In genomic region chr1:15000671-15001070, GRCh38 we compare ENCODE assay signal across 21 cellular contexts.
A peak's percentile ranks its signal among the peaks of the same experiment; 100 is the strongest.
DNase-seq lines count a peak whose midpoint lies in the region; TF ChIP-seq lines count a peak whose summit lies in the region.
"Had no signal": no experiment of that assay in that cellular context is flagged by ENCODE, and none has a peak within 500 bp of the region (broad histone marks: within the 10 kb centered on the region; RNA-seq: fewer than 3 reads in every experiment).

No MANE protein-coding gene starts in this region.

- peak; percentile 55 for DNase-seq in MCF 10A (ENCODE audit: unreplicated experiment)
- no peak for DNase-seq in breast epithelium (ENCODE audit: low spot score in 2 of 2)
- no peak for DNase-seq in mesenchymal stem cell
- no peak for DNase-seq in AG08396 (ENCODE audit: low spot score)
- no peak for DNase-seq in ecto neural progenitor cell (ENCODE audit: low spot score)
- DNase-seq: AML-193; BE2C; CD4-positive, alpha-beta T cell; CD8-positive, alpha-beta memory T cell; DMS 273 treated with DMSO at 0.1 percent for 48 hours; DMS79; EL; GDM1; GM23248; H9; HFFc6 had no signal

- H3K18ac ChIP-seq in mesenchymal stem cell (ENCODE audit: low read depth in 1 of 2, low read length in 2 of 2) = no peak overlapping the region

- H3K36me3 ChIP-seq in breast epithelium (no peaks in the 10 kb centered on the region), HEK293 (ENCODE audit: control insufficient read depth in 2 of 2, insufficient read depth in 1 of 2, low read length in 2 of 2) (no peaks in the 10 kb centered on the region), mesenchymal stem cell (ENCODE audit: control insufficient read depth in 1 of 2, insufficient read depth in 2 of 2, low read depth in 1 of 2, low read length in 2 of 2) (peaks cover 0 to 5% of the 10 kb centered on the region in 2 experiments)
- H3K36me3 ChIP-seq: BE2C; BLaER1 treated with 17β-estradiol and CSF1 and Interleukin-3, amounts not matched to agents 10 nM and 100 nM had no signal

- no peak overlapping the region for H2AFZ ChIP-seq in mesenchymal stem cell (ENCODE audit: low read depth, low read length)
- H2AFZ ChIP-seq: GM23248 had no signal

- H4K91ac ChIP-seq in mesenchymal stem cell (ENCODE audit: low read length) = no peak overlapping the region

- WGBS in mesenchymal stem cell = 93% methylated on average over 9 of the region's 9 CpGs

- intact Hi-C loops in MCF 10A (cut with micrococcal nuclease) (no loop called here), breast epithelium (cut with DNase I; ENCODE audit: low total_unique reads) (no loop called here)

- CTCF ChIA-PET in MCF 10A (lab: Yijun Ruan, JAX) = interaction anchor here (0.6 kb wide), 1 partner anchor 53 kb away, joined by 3 read pairs; no protein-coding TSS in a partner anchor
- CTCF ChIA-PET in HEK293 (lab: Yijun Ruan, JAX) = no interaction called here

- H3K27ac Mint-ChIP-seq in MCF 10A (ENCODE audit: low read depth, unreplicated experiment) = no peak overlapping the region
- H3K27ac Mint-ChIP-seq: CD14-positive monocyte; CD4-positive, alpha-beta T cell; CD8-positive, alpha-beta memory T cell; HFFc6 had no signal

- H3K4me1 ChIP-seq in breast epithelium (no peaks in the 10 kb centered on the region), HEK293 (ENCODE audit: control insufficient read depth, insufficient read depth, low read length) (no peaks in the 10 kb centered on the region), mesenchymal stem cell (ENCODE audit: control insufficient read depth, insufficient read depth, low read depth, low read length) (peaks cover 50% of the 10 kb centered on the region)
- H3K4me1 ChIP-seq: BE2C had no signal

- no peak overlapping the region for H2BK5ac ChIP-seq in mesenchymal stem cell (ENCODE audit: low read depth, low read length, poor library complexity, severe bottlenecking)

- H3K27ac ChIP-seq in breast epithelium (no peak overlapping the region), HEK293 (ENCODE audit: extremely low read depth, low read depth, low read length) (no peak overlapping the region), mesenchymal stem cell (ENCODE audit: low read length, poor library complexity, severe bottlenecking) (no peak overlapping the region)
- H3K27ac ChIP-seq: 22Rv1, GM23248 had no signal

- H3K4me3 Mint-ChIP-seq in MCF 10A (ENCODE audit: unreplicated experiment) = no peak overlapping the region
- H3K4me3 Mint-ChIP-seq: CD14-positive monocyte; CD4-positive, alpha-beta T cell; CD8-positive, alpha-beta memory T cell; H9; HFFc6 had no signal

- H3K4me1 Mint-ChIP-seq in MCF 10A (ENCODE audit: insufficient read depth, unreplicated experiment) = peaks cover 18% of the 10 kb centered on the region
- H3K4me1 Mint-ChIP-seq: CD8-positive, alpha-beta memory T cell had no signal

- TF ChIP-seq CTCF in MCF 10A (IDR thresholded peaks at IDR 0.05; ENCODE audit: unreplicated experiment) (no peak), breast epithelium (IDR thresholded peaks at IDR 0.05) (no peak), HEK293 (tag by site-specific recombination; IDR thresholded peaks at IDR 0.05) (no peak)

- no peak overlapping the region for H3K23ac ChIP-seq in mesenchymal stem cell (ENCODE audit: low read length in 2 of 2)

- H3K9me3 ChIP-seq in breast epithelium (no peaks in the 10 kb centered on the region), HEK293 (ENCODE audit: control insufficient read depth, insufficient read depth, low read depth, low read length) (no peaks in the 10 kb centered on the region), mesenchymal stem cell (ENCODE audit: control insufficient read depth, low read length) (no peaks in the 10 kb centered on the region)
- H3K9me3 ChIP-seq: BE2C; BLaER1 treated with 17β-estradiol and CSF1 and Interleukin-3, amounts not matched to agents 10 nM and 100 nM had no signal

- H3K27me3 ChIP-seq in breast epithelium (no peaks in the 10 kb centered on the region), mesenchymal stem cell (ENCODE audit: control insufficient read depth in 1 of 2, insufficient read depth in 1 of 2, low read length in 2 of 2) (no peaks in the 10 kb centered on the region)
- H3K27me3 ChIP-seq: BE2C; BLaER1 treated with 17β-estradiol and CSF1 and Interleukin-3, amounts not matched to agents 10 nM and 100 nM had no signal

- no peak overlapping the region for H3K14ac ChIP-seq in mesenchymal stem cell (ENCODE audit: low read length in 2 of 2)

- H3K27me3 Mint-ChIP-seq in MCF 10A (ENCODE audit: insufficient read depth, unreplicated experiment) = no peaks in the 10 kb centered on the region
- H3K27me3 Mint-ChIP-seq: CD4-positive, alpha-beta T cell had no signal

- no peaks in the 10 kb centered on the region for H3K9me3 Mint-ChIP-seq in MCF 10A (ENCODE audit: unreplicated experiment)
- H3K9me3 Mint-ChIP-seq: CD14-positive monocyte; CD4-positive, alpha-beta T cell; CD8-positive, alpha-beta memory T cell; HFFc6 had no signal

- H2AK5ac ChIP-seq in mesenchymal stem cell (ENCODE audit: low read length, severe bottlenecking) = peak overlapping the region; percentile 76

- H3K9ac ChIP-seq in mesenchymal stem cell (ENCODE audit: low read length) = no peak overlapping the region
- H3K9ac ChIP-seq: BLaER1 treated with 17β-estradiol and CSF1 and Interleukin-3, amounts not matched to agents 10 nM and 100 nM; GM23248 had no signal

- POLR2A ChIA-PET in MCF 10A (lab: Yijun Ruan, JAX) = no interaction called here
- POLR2A ChIA-PET in HEK293 (lab: Yijun Ruan, JAX) = no interaction called here

- no peak overlapping the region for H4K8ac ChIP-seq in mesenchymal stem cell (ENCODE audit: low read length)

- no peaks in the 10 kb centered on the region for H3K36me3 Mint-ChIP-seq in MCF 10A (ENCODE audit: insufficient read depth, unreplicated experiment)
- H3K36me3 Mint-ChIP-seq: CD14-positive monocyte; CD8-positive, alpha-beta memory T cell had no signal

- H2BK12ac ChIP-seq in mesenchymal stem cell (ENCODE audit: low read length in 2 of 2) = peak overlapping the region in 1 of 2 experiments; percentile 31

- no peak overlapping the region for H2BK15ac ChIP-seq in mesenchymal stem cell (ENCODE audit: low read depth, poor library complexity, severe bottlenecking)

- H3K4ac ChIP-seq in mesenchymal stem cell (ENCODE audit: low read depth in 1 of 2, low read length in 2 of 2) = no peak overlapping the region

- no TSS peak for BruUV-seq in MCF 10A (replicated peaks; lab: Mats Ljungman, UMichigan)

- H3K79me1 ChIP-seq in mesenchymal stem cell (replicated peaks; ENCODE audit: low read length, poor library complexity, severe bottlenecking) = peaks cover 43% of the 10 kb centered on the region

- H3K4me3 ChIP-seq in breast epithelium (no peak overlapping the region), HEK293 (ENCODE audit: low read depth, low read length) (no peak overlapping the region), mesenchymal stem cell (ENCODE audit: insufficient read depth in 1 of 2, low read depth in 1 of 2, low read length in 2 of 2) (no peak overlapping the region)
- H3K4me3 ChIP-seq: BLaER1 treated with 17β-estradiol and CSF1 and Interleukin-3, amounts not matched to agents 10 nM and 100 nM; GM12878; GM23248 had no signal

- no peak overlapping the region for H3K4me2 ChIP-seq in mesenchymal stem cell (ENCODE audit: low read length, poor library complexity, severe bottlenecking)

- H2BK120ac ChIP-seq in mesenchymal stem cell (ENCODE audit: low read depth, low read length) = no peak overlapping the region

- TF ChIP-seq POLR2A in breast epithelium (IDR thresholded peaks at IDR 0.05) = no peak

TF ChIP-seq in HEK293, 187 proteins besides CTCF, POLR2A, EP300 and RAD21:
- no peak for TF ChIP-seq ZNF112 (tag by site-specific recombination; IDR thresholded peaks at IDR 0.05)
- no peak for TF ChIP-seq MEIS1 (CRISPR knock-in tag; IDR thresholded peaks at IDR 0.05; ENCODE audit: borderline replicate concordance)
- TF ChIP-seq ZNF658 (tag by site-specific recombination; IDR thresholded peaks at IDR 0.05) = no peak
- peak; percentile 69 for TF ChIP-seq ZNF121 (tag by site-specific recombination; IDR thresholded peaks at IDR 0.05)
- TF ChIP-seq ZNF548 (tag by site-specific recombination; IDR thresholded peaks at IDR 0.05) = no peak
- no peak for TF ChIP-seq SCRT2 (tag by site-specific recombination; IDR thresholded peaks at IDR 0.05)
- no peak for TF ChIP-seq ZNF157 (tag by site-specific recombination; IDR thresholded peaks at IDR 0.05)
